Comparison of ENCODE assay signal across 18 cellular contexts in genomic region chr17:65009848-65010247, GRCh38. TPM values are rescaled to one million over a fixed set of nuclear protein-coding genes. Genes with fewer than 3 reads are reported as not detected.
DNase-seq lines count a peak whose midpoint lies in the region; ATAC-seq and TF ChIP-seq lines count a peak whose summit lies in the region.
"Had no signal": no experiment of that assay in that cellular context is flagged by ENCODE, and none has a peak within 500 bp of the region (broad histone marks: within the 10 kb centered on the region; RNA-seq: fewer than 3 reads in every experiment).

No MANE protein-coding gene starts in this region.

- CTCF ChIA-PET in activated B cell treated with CpG ODN at 0.5 μM for 24 hours (lab: Charles Lee), result no interaction called here

- in situ Hi-C loops in KBM-7 (cut with MboI; ENCODE audit: low pct_unique_long_range_greater_than_20kb, low sequenced_read_pairs), result no loop called here

- H3K27ac Mint-ChIP-seq in activated T-cell treated with anti-CD3 and anti-CD28 coated beads, Interleukin-2, amount 50 U/mL, for 72 hours, result peak overlapping the region; percentile 70
- peak overlapping the region; percentile 9 for H3K27ac Mint-ChIP-seq in activated B cell treated with CpG ODN at 0.5 μM for 24 hours
- peak overlapping the region in 7 of 10 donors; percentile 2 to 63 (median 30) for H3K27ac Mint-ChIP-seq in naive thymus-derived CD8-positive, alpha-beta T cell

- no peak for DNase-seq in activated T-cell treated with anti-CD3 and anti-CD28 coated beads, Interleukin-2, amount 50 U/mL, for 72 hours
- no peak for DNase-seq in activated T-cell treated with anti-CD3 and anti-CD28 coated beads, Interleukin-2, amount 50 U/mL, for 1 hour
- no peak for DNase-seq in activated B cell treated with CpG ODN at 0.5 μM for 24 hours
- no peak for DNase-seq in naive thymus-derived CD8-positive, alpha-beta T cell
- no peak for DNase-seq in NCI-H526 treated with DMSO at 0.1 percent for 48 hours (lab: John Stamatoyannopoulos, UW)
- no peak for DNase-seq in KBM-7
- DNase-seq in central memory CD4-positive, alpha-beta T cell, result no peak
- DNase-seq: 8988T, C1 segment of cervical spinal cord, DMS79 treated with DMSO at 0.1 percent for 48 hours, GDM1, MM.1S, NCI-H1105, NCI-H1694 treated with DMSO at 0.1 percent for 48 hours, NCI-H446 treated with DMSO at 0.1 percent for 48 hours, RPMI8226, SW 1271 had no signal

- peaks cover 9 to 29% of the 10 kb centered on the region in 2 donors for H3K36me3 Mint-ChIP-seq in activated T-cell treated with anti-CD3 and anti-CD28 coated beads, Interleukin-2, amount 50 U/mL, for 72 hours (ENCODE audit: insufficient read depth in 2 of 2)
- H3K36me3 Mint-ChIP-seq in activated B cell treated with CpG ODN at 0.5 μM for 24 hours (ENCODE audit: low read depth), result peaks cover 50% of the 10 kb centered on the region
- peaks cover 0 to 39% (median 6%) of the 10 kb centered on the region in 3 donors for H3K36me3 Mint-ChIP-seq in naive thymus-derived CD8-positive, alpha-beta T cell

- no peak for ATAC-seq in activated T-cell treated with anti-CD3 and anti-CD28 coated beads, Interleukin-2, amount 50 U/mL, for 72 hours (replicated peaks in 1 of 2)
- ATAC-seq in activated B cell treated with CpG ODN at 0.5 μM for 24 hours (ENCODE audit: low read depth), result no peak
- ATAC-seq in naive thymus-derived CD8-positive, alpha-beta T cell, result no peak
- ATAC-seq in GM18858 (IDR thresholded peaks at IDR 0.05; ENCODE audit: unreplicated experiment), result no peak

- intact Hi-C loops in activated B cell treated with CpG ODN at 0.5 μM for 24 hours (cut with micrococcal nuclease), result loop anchor here (2.0 kb wide), 1 partner anchor 13 kb away; no protein-coding TSS in a partner anchor

- POLR2A ChIA-PET in activated B cell treated with CpG ODN at 0.5 μM for 24 hours (lab: Charles Lee), result interaction anchor here (0.6 to 1.8 kb wide), 2 partner anchors 35 to 88 kb away, joined by 6 read pairs; no protein-coding TSS in a partner anchor
- POLR2A ChIA-PET in naive thymus-derived CD8-positive, alpha-beta T cell (lab: Charles Lee), result no interaction called here

- H3K4me1 Mint-ChIP-seq in activated T-cell treated with anti-CD3 and anti-CD28 coated beads, Interleukin-2, amount 50 U/mL, for 72 hours (ENCODE audit: low read depth), result peaks cover 47% of the 10 kb centered on the region
- peaks cover 84% of the 10 kb centered on the region for H3K4me1 Mint-ChIP-seq in activated B cell treated with CpG ODN at 0.5 μM for 24 hours
- H3K4me1 Mint-ChIP-seq in naive thymus-derived CD8-positive, alpha-beta T cell, result peaks cover 20 to 72% (median 44%) of the 10 kb centered on the region in 4 donors

- no peaks in the 10 kb centered on the region for H3K9me3 Mint-ChIP-seq in activated T-cell treated with anti-CD3 and anti-CD28 coated beads, Interleukin-2, amount 50 U/mL, for 72 hours
- no peaks in the 10 kb centered on the region for H3K9me3 Mint-ChIP-seq in activated B cell treated with CpG ODN at 0.5 μM for 24 hours
- no peaks in the 10 kb centered on the region for H3K9me3 Mint-ChIP-seq in naive thymus-derived CD8-positive, alpha-beta T cell

- no peaks in the 10 kb centered on the region for H3K27me3 Mint-ChIP-seq in activated T-cell treated with anti-CD3 and anti-CD28 coated beads, Interleukin-2, amount 50 U/mL, for 72 hours (ENCODE audit: low read depth)
- no peaks in the 10 kb centered on the region for H3K27me3 Mint-ChIP-seq in activated B cell treated with CpG ODN at 0.5 μM for 24 hours
- no peaks in the 10 kb centered on the region for H3K27me3 Mint-ChIP-seq in naive thymus-derived CD8-positive, alpha-beta T cell

- TF ChIP-seq CTCF in activated B cell treated with CpG ODN at 0.5 μM for 24 hours (IDR thresholded peaks at IDR 0.05), result no peak

- no peak overlapping the region for H3K4me3 Mint-ChIP-seq in activated T-cell treated with anti-CD3 and anti-CD28 coated beads, Interleukin-2, amount 50 U/mL, for 72 hours
- no peak overlapping the region for H3K4me3 Mint-ChIP-seq in activated B cell treated with CpG ODN at 0.5 μM for 24 hours
- H3K4me3 Mint-ChIP-seq in naive thymus-derived CD8-positive, alpha-beta T cell, result no peak overlapping the region

RNA-seq across cellular contexts. Expression of gene GNA13, which starts 46.7 kb away (rescaled TPM):
- 10 to 100 TPM; 79.0 to 85.8 TPM for total RNA-seq in activated T-cell treated with anti-CD3 and anti-CD28 coated beads, Interleukin-2, amount 50 U/mL, for 72 hours
- total RNA-seq in activated B cell treated with CpG ODN at 0.5 μM for 24 hours, result 70.8 and 75.8 TPM in 2 replicates
- 10 to 100 TPM; 91.4 to 94.6 TPM for total RNA-seq in naive thymus-derived CD8-positive, alpha-beta T cell
- polyA plus RNA-seq in naive thymus-derived CD8-positive, alpha-beta T cell, result 10 to 100 TPM; 23.7 to 32.9 (median 27.6) TPM

Comparison
In these comparisons a context has a peak if more than half of its experiments do, and no peak if none do; other contexts are left out.
1. H3K27ac Mint-ChIP-seq: peak in every context shown above with its lines; median percentile 70 in activated T-cell treated with anti-CD3 and anti-CD28 coated beads, Interleukin-2, amount 50 U/mL, for 72 hours; 30 in naive thymus-derived CD8-positive, alpha-beta T cell; 9 in activated B cell treated with CpG ODN at 0.5 μM for 24 hours.